In genomic region chr1:37574834-37575479, GRCh38 we compare ENCODE assay signal across 13 cellular contexts. TPM values are rescaled to one million over a fixed set of nuclear protein-coding genes. Genes with fewer than 3 reads are reported as not detected.
DNase-seq lines count a peak whose midpoint lies in the region; ATAC-seq and TF ChIP-seq lines count a peak whose summit lies in the region.
"Had no signal": no experiment of that assay in that cellular context is flagged by ENCODE, and none has a peak within 500 bp of the region (broad histone marks: within the 10 kb centered on the region; RNA-seq: fewer than 3 reads in every experiment).

No MANE protein-coding gene starts in this region.

- H3K4me1 ChIP-seq in breast epithelium (no peaks in the 10 kb centered on the region), rectal smooth muscle tissue (ENCODE audit: control insufficient read depth, insufficient read depth, low read length) (peaks cover 17% of the 10 kb centered on the region), body of pancreas (no peaks in the 10 kb centered on the region)
- H3K4me1 ChIP-seq: tibial nerve had no signal

- H3K27ac ChIP-seq in breast epithelium, result peak overlapping the region; percentile 16 to 50
- peak overlapping the region; percentile 44 for H3K27ac ChIP-seq in rectal smooth muscle tissue (ENCODE audit: low read depth, low read length)
- H3K27ac ChIP-seq in body of pancreas, result no peak overlapping the region
- no peak overlapping the region for H3K27ac ChIP-seq in coronary artery
- H3K27ac ChIP-seq: ovary, tibial nerve had no signal

- TF ChIP-seq POLR2A in breast epithelium (IDR thresholded peaks at IDR 0.05), result no peak
- no peak for TF ChIP-seq POLR2A in body of pancreas (IDR thresholded peaks at IDR 0.05)

- H3K9me3 ChIP-seq in breast epithelium (no peaks in the 10 kb centered on the region), body of pancreas (no peaks in the 10 kb centered on the region)
- H3K9me3 ChIP-seq: ovary, tibial nerve had no signal

- WGBS in body of pancreas, 2 donors, result 82 to 87% methylated on average over 7 of the region's 7 CpGs

- intact Hi-C loops in breast epithelium (cut with DNase I; ENCODE audit: low total_unique reads), result no loop called here
- intact Hi-C loops in body of pancreas (cut with DNase I), result no loop called here
- intact Hi-C loops in left cardiac atrium (cut with DNase I), result no loop called here

- TF ChIP-seq CTCF in breast epithelium (IDR thresholded peaks at IDR 0.05), result no peak
- TF ChIP-seq CTCF in body of pancreas (IDR thresholded peaks at IDR 0.05), result no peak
- TF ChIP-seq CTCF in coronary artery (IDR thresholded peaks at IDR 0.05), result no peak

- H3K4me3 ChIP-seq in breast epithelium, result no peak overlapping the region
- no peak overlapping the region for H3K4me3 ChIP-seq in rectal smooth muscle tissue (ENCODE audit: low read length)
- no peak overlapping the region for H3K4me3 ChIP-seq in body of pancreas
- no peak overlapping the region for H3K4me3 ChIP-seq in coronary artery
- H3K4me3 ChIP-seq: GM23338, ovary, tibial nerve had no signal

- H3K36me3 ChIP-seq in breast epithelium (peaks cover 3% of the 10 kb centered on the region), rectal smooth muscle tissue (ENCODE audit: control insufficient read depth, insufficient read depth, low read length) (peaks cover 35% of the 10 kb centered on the region), body of pancreas (replicated peaks in 1 of 2; ENCODE audit: insufficient read depth in 1 of 2, low read depth in 2 of 2) (peaks cover 4 to 50% of the 10 kb centered on the region in 2 donors)
- H3K36me3 ChIP-seq: ovary had no signal

- no peak overlapping the region for H3K9ac ChIP-seq in rectal smooth muscle tissue (ENCODE audit: low read length)

- H3K27me3 ChIP-seq in breast epithelium, result no peaks in the 10 kb centered on the region
- no peaks in the 10 kb centered on the region for H3K27me3 ChIP-seq in rectal smooth muscle tissue (ENCODE audit: control insufficient read depth, insufficient read depth, low read length)
- no peaks in the 10 kb centered on the region for H3K27me3 ChIP-seq in body of pancreas
- H3K27me3 ChIP-seq: ovary, tibial nerve had no signal

- no peak for ATAC-seq in body of pancreas
- ATAC-seq in left cardiac atrium, result no peak
- ATAC-seq: GM23338 had no signal

- DNase-seq in GM04503 (ENCODE audit: low read depth), result peak; percentile 66
- peak; percentile 35 for DNase-seq in RKO (ENCODE audit: low spot score)
- no peak for DNase-seq in breast epithelium (ENCODE audit: low spot score in 2 of 2)
- DNase-seq in body of pancreas, result no peak
- DNase-seq in NCI-H526 treated with DMSO at 0.1 percent for 48 hours (lab: John Stamatoyannopoulos, UW), result no peak
- no peak for DNase-seq in coronary artery (ENCODE audit: low spot score)
- DNase-seq in left cardiac atrium, result no peak
- DNase-seq: DMS153, ovary, T-helper 9 cell had no signal

RNA-seq across cellular contexts. Expression of gene DNALI1, which starts 18.2 kb away (rescaled TPM):
- total RNA-seq in breast epithelium, result 10 to 100 TPM in 2 of 3 donors, 1 to 10 TPM in 1; 4.6 to 29.4 (median 20.6) TPM
- 10 to 100 TPM; 16.5 to 19.5 TPM for total RNA-seq in body of pancreas
- 1 to 10 TPM; 6.2 to 6.3 TPM for total RNA-seq in left cardiac atrium

RNA-seq across cellular contexts. Expression of gene GNL2, which starts 20.8 kb away (rescaled TPM):
- total RNA-seq in breast epithelium, result 10 to 100 TPM; 36.8 to 71.8 (median 63.1) TPM
- 10 to 100 TPM; 22.8 to 33.0 TPM for total RNA-seq in body of pancreas
- total RNA-seq in left cardiac atrium, result 10 to 100 TPM; 21.1 to 34.0 TPM

RNA-seq across cellular contexts. Expression of gene SNIP1, which starts 20.9 kb away (rescaled TPM):
- total RNA-seq in breast epithelium (10 to 100 TPM; 11.4 to 22.7 (median 14.7) TPM), body of pancreas (10 to 100 TPM in 1 of 2 donors, 1 to 10 TPM in 1; 7.0 to 33.9 TPM), left cardiac atrium (10 to 100 TPM in 1 of 2 donors, 1 to 10 TPM in 1; 9.9 to 10.2 TPM)

RNA-seq across cellular contexts. Expression of gene RSPO1, which starts 59.7 kb away (rescaled TPM):
- total RNA-seq in breast epithelium (10 to 100 TPM in 1 of 3 donors, 1 to 10 TPM in 2; 6.9 to 13.0 (median 8.9) TPM), body of pancreas (1 to 10 TPM in 1 of 2 donors, under 1 TPM in 1; 0.66 to 1.0 TPM), left cardiac atrium (1 to 10 TPM in 1 of 2 donors, under 1 TPM in 1; 0.68 to 1.4 TPM)
- total RNA-seq: GM23338 had no signal

Comparison
In these comparisons a context has a peak if more than half of its experiments do, and no peak if none do; other contexts are left out.
1. DNase-seq: peak in GM04503 (single experiment) and RKO (single experiment); none in breast epithelium (0 of 2), body of pancreas (0 of 4), NCI-H526 treated with DMSO at 0.1 percent for 48 hours (single experiment), coronary artery (single experiment) and left cardiac atrium (single experiment).
2. H3K27ac ChIP-seq: peak in breast epithelium (2 of 2) and rectal smooth muscle tissue (single experiment); none in body of pancreas (0 of 4) and coronary artery (0 of 2).